Comparison of ENCODE assay signal across 15 cellular contexts in genomic region chr6:85113934-85114582, GRCh38.
DNase-seq lines count a peak whose midpoint lies in the region; ATAC-seq and TF ChIP-seq lines count a peak whose summit lies in the region.
"Had no signal": no experiment of that assay in that cellular context is flagged by ENCODE, and none has a peak within 500 bp of the region (broad histone marks: within the 10 kb centered on the region; RNA-seq: fewer than 3 reads in every experiment).

No MANE protein-coding gene starts in this region.

- no peak for TF ChIP-seq CTCF in MCF 10A (IDR thresholded peaks at IDR 0.05; ENCODE audit: unreplicated experiment)
- no peak for TF ChIP-seq CTCF in tibial artery (IDR thresholded peaks at IDR 0.05)

- ATAC-seq in GM18502 (IDR thresholded peaks at IDR 0.05; ENCODE audit: poor library complexity, unreplicated experiment): no peak
- ATAC-seq: HCT116 had no signal

- H3K4me3 Mint-ChIP-seq in MCF 10A (ENCODE audit: unreplicated experiment): peak overlapping the region; percentile 77
- H3K4me3 Mint-ChIP-seq: central memory CD8-positive, alpha-beta T cell had no signal

- H3K9me3 ChIP-seq in tibial artery: no peaks in the 10 kb centered on the region
- H3K9me3 ChIP-seq: thyroid gland had no signal

- no peaks in the 10 kb centered on the region for H3K9me3 Mint-ChIP-seq in MCF 10A (ENCODE audit: unreplicated experiment)

- POLR2A ChIA-PET in MCF 10A (lab: Yijun Ruan, JAX): interaction anchor here (0.8 to 1.1 kb wide), 2 partner anchors 33 to 209 kb away, joined by 3 read pairs; no protein-coding TSS in a partner anchor

- CTCF ChIA-PET in MCF 10A (lab: Yijun Ruan, JAX): interaction anchor here (0.5 to 0.9 kb wide), 2 partner anchors 49 to 209 kb away, joined by 3 read pairs; no protein-coding TSS in a partner anchor

- no peaks in the 10 kb centered on the region for H3K27me3 ChIP-seq in tibial artery
- H3K27me3 ChIP-seq: thyroid gland had no signal

- no peaks in the 10 kb centered on the region for H3K36me3 ChIP-seq in tibial artery
- H3K36me3 ChIP-seq: thyroid gland had no signal

- no peaks in the 10 kb centered on the region for H3K27me3 Mint-ChIP-seq in MCF 10A (ENCODE audit: insufficient read depth, unreplicated experiment)

- intact Hi-C loops in MCF 10A (cut with micrococcal nuclease) (no loop called here), tibial artery (cut with DNase I; ENCODE audit: low total_unique reads) (no loop called here)

- no peaks in the 10 kb centered on the region for H3K36me3 Mint-ChIP-seq in MCF 10A (ENCODE audit: insufficient read depth, unreplicated experiment)

- peaks cover 10% of the 10 kb centered on the region for H3K4me1 Mint-ChIP-seq in MCF 10A (ENCODE audit: insufficient read depth, unreplicated experiment)
- H3K4me1 Mint-ChIP-seq: central memory CD8-positive, alpha-beta T cell had no signal

- H3K4me3 ChIP-seq in tibial artery: peak overlapping the region; percentile 30 to 39
- H3K4me3 ChIP-seq: thyroid gland had no signal

- BruUV-seq in MCF 10A (replicated peaks; lab: Mats Ljungman, UMichigan): no TSS peak

- H3K27ac ChIP-seq in tibial artery: no peak overlapping the region
- H3K27ac ChIP-seq: skin epidermis, thyroid gland had no signal

- peaks cover 0 to 40% (median 7%) of the 10 kb centered on the region in 4 donors for H3K4me1 ChIP-seq in tibial artery
- H3K4me1 ChIP-seq: thyroid gland had no signal

- H3K27ac Mint-ChIP-seq in MCF 10A (ENCODE audit: low read depth, unreplicated experiment): peak overlapping the region; percentile 78

- DNase-seq in NCI-H524 (lab: John Stamatoyannopoulos, UW): peak; percentile 27 to 53
- DNase-seq in NCI-H524 treated with DMSO at 0.1 percent for 48 hours (lab: John Stamatoyannopoulos, UW): no peak
- peak; percentile 63 for DNase-seq in MCF 10A (ENCODE audit: unreplicated experiment)
- DNase-seq in iris pigment epithelial cell (ENCODE audit: low read depth): peak; percentile 11
- no peak for DNase-seq in tibial artery
- no peak for DNase-seq in DMS79 treated with DMSO at 0.1 percent for 48 hours (lab: John Stamatoyannopoulos, UW)
- no peak for DNase-seq in activated CD4-positive, alpha-beta T cell treated with anti-CD3 and anti-CD28 coated beads for 1 hour
- DNase-seq: activated effector memory CD4-positive, alpha-beta T cell treated with anti-CD3 and anti-CD28 coated beads, Interleukin-2, amount 50 U/mL, for 16 hours; DND-41; NCI-H187 treated with DMSO at 0.1 percent for 48 hours; thyroid gland had no signal

Comparison
In these comparisons a context has a peak if more than half of its experiments do, and no peak if none do; other contexts are left out.
1. DNase-seq: peak in NCI-H524 (2 of 2), MCF 10A (single experiment) and iris pigment epithelial cell (single experiment); none in NCI-H524 treated with DMSO at 0.1 percent for 48 hours (single experiment), tibial artery (0 of 2), DMS79 treated with DMSO at 0.1 percent for 48 hours (single experiment) and activated CD4-positive, alpha-beta T cell treated with anti-CD3 and anti-CD28 coated beads for 1 hour (single experiment).